In genomic region chr2:160365691-160366367, GRCh38 we compare ENCODE assay signal across 9 cellular contexts.
DNase-seq lines count a peak whose midpoint lies in the region; ATAC-seq, FAIRE-seq and TF ChIP-seq lines count a peak whose summit lies in the region.
"Had no signal": no experiment of that assay in that cellular context is flagged by ENCODE, and none has a peak within 500 bp of the region (broad histone marks: within the 10 kb centered on the region; RNA-seq: fewer than 3 reads in every experiment).

No MANE protein-coding gene starts in this region.

- no peak overlapping the region for H2AK5ac ChIP-seq in mesenchymal stem cell (ENCODE audit: low read length, severe bottlenecking)

- H3K4me2 ChIP-seq in KMS-11 (peak overlapping the region; percentile 60), mesenchymal stem cell (ENCODE audit: low read length, poor library complexity, severe bottlenecking) (no peak overlapping the region), smooth muscle cell (no peak overlapping the region)

- H3K4me3 ChIP-seq in KMS-11 (IDR thresholded peaks at IDR 0.05; ENCODE audit: insufficient read depth, low read depth, low read length): peak overlapping the region; percentile 71
- H3K4me3 ChIP-seq in mesenchymal stem cell (ENCODE audit: insufficient read depth in 1 of 2, low read depth in 1 of 2, low read length in 2 of 2): peak overlapping the region in 1 of 2 experiments; percentile 73
- no peak overlapping the region for H3K4me3 ChIP-seq in smooth muscle cell
- no peak overlapping the region for H3K4me3 ChIP-seq in prostate gland

- peak overlapping the region in 1 of 2 experiments; percentile 89 for H3K23ac ChIP-seq in mesenchymal stem cell (ENCODE audit: low read length in 2 of 2)

- H2BK120ac ChIP-seq in mesenchymal stem cell (ENCODE audit: low read depth, low read length): no peak overlapping the region

- no peak overlapping the region for H3K18ac ChIP-seq in mesenchymal stem cell (ENCODE audit: low read depth in 1 of 2, low read length in 2 of 2)

- FAIRE-seq in endometrium (lab: Jason Lieb, UNC): peak; percentile 92

- no peak overlapping the region for H3K4ac ChIP-seq in mesenchymal stem cell (ENCODE audit: low read depth in 1 of 2, low read length in 2 of 2)

- intact Hi-C loops in prostate gland (cut with DNase I): no loop called here

- peaks cover 72% of the 10 kb centered on the region for H3K4me1 ChIP-seq in KMS-11 (ENCODE audit: low read depth, poor library complexity, severe bottlenecking)
- H3K4me1 ChIP-seq in mesenchymal stem cell (ENCODE audit: control insufficient read depth, insufficient read depth, low read depth, low read length): peaks cover 17% of the 10 kb centered on the region
- H3K4me1 ChIP-seq in smooth muscle cell (ENCODE audit: low read depth): peaks cover 30% of the 10 kb centered on the region
- no peaks in the 10 kb centered on the region for H3K4me1 ChIP-seq in prostate gland (replicated peaks)

- H4K20me1 ChIP-seq in KMS-11 (ENCODE audit: insufficient read depth) (no peaks in the 10 kb centered on the region), smooth muscle cell (ENCODE audit: low read depth) (peaks cover 100% of the 10 kb centered on the region)

- no peaks in the 10 kb centered on the region for H3K27me3 ChIP-seq in KMS-11 (ENCODE audit: insufficient read depth, low read depth)
- H3K27me3 ChIP-seq in mesenchymal stem cell (ENCODE audit: control insufficient read depth in 1 of 2, insufficient read depth in 1 of 2, low read length in 2 of 2): no peaks in the 10 kb centered on the region
- no peaks in the 10 kb centered on the region for H3K27me3 ChIP-seq in smooth muscle cell (ENCODE audit: low read depth)
- H3K27me3 ChIP-seq in prostate gland (replicated peaks; ENCODE audit: insufficient read depth): no peaks in the 10 kb centered on the region

- no peak overlapping the region for H2BK15ac ChIP-seq in mesenchymal stem cell (ENCODE audit: low read depth, poor library complexity, severe bottlenecking)

- WGBS in mesenchymal stem cell: 97% methylated on average over 5 of the region's 5 CpGs
- WGBS in smooth muscle cell (ENCODE audit: low lambda C conversion rate): 92% methylated on average over 5 of the region's 5 CpGs
- WGBS in prostate gland: 58% methylated on average over 5 of the region's 5 CpGs

- no peak overlapping the region for H3K14ac ChIP-seq in mesenchymal stem cell (ENCODE audit: low read length in 2 of 2)

- H3K79me2 ChIP-seq in KMS-11 (ENCODE audit: insufficient read depth, low read depth) (no peaks in the 10 kb centered on the region), smooth muscle cell (ENCODE audit: low read depth) (peaks cover 98% of the 10 kb centered on the region)

- TF ChIP-seq CTCF in KMS-11 (conservative IDR thresholded peaks at IDR 0.05; ENCODE audit: low read depth, low read length) (no peak), smooth muscle cell (IDR thresholded peaks at IDR 0.05; ENCODE audit: borderline replicate concordance, insufficient read depth, poor library complexity, severe bottlenecking) (no peak), prostate gland (IDR thresholded peaks at IDR 0.05) (no peak)

- H4K8ac ChIP-seq in mesenchymal stem cell (ENCODE audit: low read length): no peak overlapping the region

- H3F3A ChIP-seq in smooth muscle cell (ENCODE audit: low read depth): peaks cover 12% of the 10 kb centered on the region

- ATAC-seq in HG03442 (IDR thresholded peaks at IDR 0.05; ENCODE audit: unreplicated experiment) (no peak), HG02642 (IDR thresholded peaks at IDR 0.05; ENCODE audit: poor library complexity, unreplicated experiment) (no peak)

- H4K91ac ChIP-seq in mesenchymal stem cell (ENCODE audit: low read length): no peak overlapping the region

- H3K9ac ChIP-seq in KMS-11: no peak overlapping the region
- H3K9ac ChIP-seq in mesenchymal stem cell (ENCODE audit: low read length): peak overlapping the region; percentile 76
- no peak overlapping the region for H3K9ac ChIP-seq in smooth muscle cell (ENCODE audit: low read depth)

- H3K9me3 ChIP-seq in mesenchymal stem cell (ENCODE audit: control insufficient read depth, low read length) (no peaks in the 10 kb centered on the region), smooth muscle cell (replicated peaks; ENCODE audit: low read depth) (no peaks in the 10 kb centered on the region), prostate gland (no peaks in the 10 kb centered on the region)

- peaks cover 8% of the 10 kb centered on the region for H3K79me1 ChIP-seq in mesenchymal stem cell (replicated peaks; ENCODE audit: low read length, poor library complexity, severe bottlenecking)

- no peak overlapping the region for H2BK12ac ChIP-seq in mesenchymal stem cell (ENCODE audit: low read length in 2 of 2)

- TF ChIP-seq POLR2A in prostate gland (IDR thresholded peaks at IDR 0.05): no peak

- peak overlapping the region; percentile 48; the same call in 1 of the 2 replicates for H3K27ac ChIP-seq in KMS-11
- no peak overlapping the region for H3K27ac ChIP-seq in mesenchymal stem cell (ENCODE audit: low read length, poor library complexity, severe bottlenecking)
- peak overlapping the region; percentile 3 for H3K27ac ChIP-seq in smooth muscle cell (ENCODE audit: low read depth)
- H3K27ac ChIP-seq in prostate gland: no peak overlapping the region

- DNase-seq in mesenchymal stem cell (no peak), smooth muscle cell (lab: John Stamatoyannopoulos, UW; ENCODE audit: unreplicated experiment) (no peak), prostate gland (ENCODE audit: low spot score) (no peak), NCI-H82 (lab: John Stamatoyannopoulos, UW) (no peak)
- DNase-seq: endodermal cell had no signal

- H2AFZ ChIP-seq in KMS-11 (ENCODE audit: low read depth): no peak overlapping the region; the same call in 1 of the 2 replicates
- no peak overlapping the region for H2AFZ ChIP-seq in mesenchymal stem cell (ENCODE audit: low read depth, low read length)
- no peak overlapping the region for H2AFZ ChIP-seq in smooth muscle cell (ENCODE audit: low read depth)

- no peak overlapping the region for H2BK5ac ChIP-seq in mesenchymal stem cell (ENCODE audit: low read depth, low read length, poor library complexity, severe bottlenecking)

- H3K36me3 ChIP-seq in KMS-11 (ENCODE audit: insufficient read depth) (no peaks in the 10 kb centered on the region), mesenchymal stem cell (ENCODE audit: control insufficient read depth in 1 of 2, insufficient read depth in 2 of 2, low read depth in 1 of 2, low read length in 2 of 2) (peaks cover 10 to 57% of the 10 kb centered on the region in 2 experiments), smooth muscle cell (ENCODE audit: low read depth) (no peaks in the 10 kb centered on the region), prostate gland (no peaks in the 10 kb centered on the region)

Comparison
In these comparisons a context has a peak if more than half of its experiments do, and no peak if none do; other contexts are left out.
1. H3K27ac ChIP-seq: peak in KMS-11 (single experiment) and smooth muscle cell (single experiment); none in mesenchymal stem cell (single experiment) and prostate gland (0 of 2).